ENCODE assay signal across 18 cellular contexts in the genomic region with DNA sequence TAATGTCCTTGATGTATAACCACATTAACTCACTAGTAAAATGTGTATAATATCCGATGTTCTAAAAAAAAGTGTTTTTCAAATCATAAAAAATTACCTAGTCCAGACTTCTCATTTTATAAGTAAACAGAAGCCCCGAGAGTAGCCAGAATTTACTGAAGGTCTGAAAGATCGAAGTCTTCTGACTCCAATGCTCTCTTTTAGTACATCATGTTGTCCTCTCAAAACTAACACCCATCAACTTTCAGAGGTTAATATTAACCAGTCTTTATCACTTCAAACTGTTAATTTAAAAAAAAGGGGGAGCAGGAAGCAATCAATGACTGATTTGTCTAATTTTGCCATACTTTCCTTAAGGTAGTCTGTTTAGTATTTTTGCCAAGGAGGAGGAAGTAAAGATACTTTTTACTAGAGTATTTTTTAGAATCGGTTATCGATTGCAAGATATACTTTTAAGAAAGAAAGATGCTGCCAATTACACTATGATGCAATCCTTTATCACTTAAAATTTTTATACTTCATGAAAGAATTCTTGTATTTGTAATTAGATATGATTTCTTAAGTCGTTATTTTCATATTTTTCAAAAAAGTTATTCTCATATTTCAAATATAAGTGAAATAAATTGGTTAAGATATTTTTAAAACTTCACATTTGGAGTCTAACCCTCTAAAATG. TPM values are rescaled to one million over a fixed set of nuclear protein-coding genes. Genes with fewer than 3 reads are reported as not detected.
DNase-seq lines count a peak whose midpoint lies in the region; ATAC-seq, FAIRE-seq and TF ChIP-seq lines count a peak whose summit lies in the region.
"Had no signal": no experiment of that assay in that cellular context is flagged by ENCODE, and none has a peak within 500 bp of the region (broad histone marks: within the 10 kb centered on the region; RNA-seq: fewer than 3 reads in every experiment).

No MANE protein-coding gene starts in this region.

- TF ChIP-seq CTCF in liver (IDR thresholded peaks at IDR 0.05; ENCODE audit: low read depth, low read length, missing input control) = no peak

- no peak overlapping the region for H3K9ac ChIP-seq in liver (ENCODE audit: low read depth in 1 of 2, low read length in 2 of 2)

- WGBS in liver = 51% methylated on average over 6 of the region's 6 CpGs

- ATAC-seq in HG03442 (IDR thresholded peaks at IDR 0.05; ENCODE audit: unreplicated experiment) = no peak

- no peak overlapping the region for H3K27ac ChIP-seq in liver (ENCODE audit: low read depth in 1 of 2, low read length in 2 of 2)

- H3K27me3 ChIP-seq in liver (ENCODE audit: control insufficient read depth in 4 of 4, insufficient read depth in 4 of 4, low read length in 3 of 4) = no peaks in the 10 kb centered on the region

- no peak for TF ChIP-seq RAD21 in liver (IDR thresholded peaks at IDR 0.05)

- peaks cover 1 to 19% (median 9%) of the 10 kb centered on the region in 4 donors for H3K4me1 ChIP-seq in liver (ENCODE audit: control insufficient read depth in 4 of 4, insufficient read depth in 4 of 4, low read length in 3 of 4)
- H3K4me1 ChIP-seq: HAP-1 had no signal

- no peak overlapping the region for H3K4me3 ChIP-seq in liver (ENCODE audit: low read depth in 1 of 3, low read length in 3 of 3)
- H3K4me3 ChIP-seq: HAP-1 had no signal

- DNase-seq in RCC 7860 (ENCODE audit: low spot score) = no peak
- DNase-seq in DMS79 (lab: John Stamatoyannopoulos, UW) = no peak
- no peak for DNase-seq in DMS79 treated with DMSO at 0.1 percent for 48 hours (lab: John Stamatoyannopoulos, UW)
- no peak for DNase-seq in foreskin melanocyte
- DNase-seq: 8988T; C1 segment of cervical spinal cord; CD4-positive, alpha-beta memory T cell; COR-L47; DMS153; GOT3; HFFc6 had no signal

- H3K36me3 ChIP-seq in liver (ENCODE audit: control insufficient read depth in 4 of 4, insufficient read depth in 3 of 4, low read depth in 1 of 4, low read length in 3 of 4) = peaks cover 0 to 6% (median 2%) of the 10 kb centered on the region in 4 donors

- no peaks in the 10 kb centered on the region for H3K9me3 ChIP-seq in liver (ENCODE audit: control insufficient read depth in 4 of 4, low read length in 3 of 4)
- H3K9me3 ChIP-seq: HAP-1 had no signal

- FAIRE-seq in G401.6 (lab: Jason Lieb, UNC) (peak; percentile 62), RCC 7860 (lab: Jason Lieb, UNC) (peak; percentile 25), islet of Langerhans (lab: Jason Lieb, UNC) (peak; percentile 9)
- FAIRE-seq: GM12892, H54 had no signal

TF ChIP-seq in liver, 16 proteins besides CTCF, POLR2A, EP300 and RAD21:
- TF ChIP-seq HNF4A (conservative IDR thresholded peaks at IDR 0.05) = peak; percentile 14 to 16
- TF ChIP-seq, protein P1, sequence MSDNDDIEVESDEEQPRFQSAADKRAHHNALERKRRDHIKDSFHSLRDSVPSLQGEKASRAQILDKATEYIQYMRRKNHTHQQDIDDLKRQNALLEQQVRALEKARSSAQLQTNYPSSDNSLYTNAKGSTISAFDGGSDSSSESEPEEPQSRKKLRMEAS (IDR thresholded peaks at IDR 0.05) = no peak
- TF ChIP-seq, protein P2, sequence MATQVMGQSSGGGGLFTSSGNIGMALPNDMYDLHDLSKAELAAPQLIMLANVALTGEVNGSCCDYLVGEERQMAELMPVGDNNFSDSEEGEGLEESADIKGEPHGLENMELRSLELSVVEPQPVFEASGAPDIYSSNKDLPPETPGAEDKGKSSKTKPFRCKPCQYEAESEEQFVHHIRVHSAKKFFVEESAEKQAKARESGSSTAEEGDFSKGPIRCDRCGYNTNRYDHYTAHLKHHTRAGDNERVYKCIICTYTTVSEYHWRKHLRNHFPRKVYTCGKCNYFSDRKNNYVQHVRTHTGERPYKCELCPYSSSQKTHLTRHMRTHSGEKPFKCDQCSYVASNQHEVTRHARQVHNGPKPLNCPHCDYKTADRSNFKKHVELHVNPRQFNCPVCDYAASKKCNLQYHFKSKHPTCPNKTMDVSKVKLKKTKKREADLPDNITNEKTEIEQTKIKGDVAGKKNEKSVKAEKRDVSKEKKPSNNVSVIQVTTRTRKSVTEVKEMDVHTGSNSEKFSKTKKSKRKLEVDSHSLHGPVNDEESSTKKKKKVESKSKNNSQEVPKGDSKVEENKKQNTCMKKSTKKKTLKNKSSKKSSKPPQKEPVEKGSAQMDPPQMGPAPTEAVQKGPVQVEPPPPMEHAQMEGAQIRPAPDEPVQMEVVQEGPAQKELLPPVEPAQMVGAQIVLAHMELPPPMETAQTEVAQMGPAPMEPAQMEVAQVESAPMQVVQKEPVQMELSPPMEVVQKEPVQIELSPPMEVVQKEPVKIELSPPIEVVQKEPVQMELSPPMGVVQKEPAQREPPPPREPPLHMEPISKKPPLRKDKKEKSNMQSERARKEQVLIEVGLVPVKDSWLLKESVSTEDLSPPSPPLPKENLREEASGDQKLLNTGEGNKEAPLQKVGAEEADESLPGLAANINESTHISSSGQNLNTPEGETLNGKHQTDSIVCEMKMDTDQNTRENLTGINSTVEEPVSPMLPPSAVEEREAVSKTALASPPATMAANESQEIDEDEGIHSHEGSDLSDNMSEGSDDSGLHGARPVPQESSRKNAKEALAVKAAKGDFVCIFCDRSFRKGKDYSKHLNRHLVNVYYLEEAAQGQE (IDR thresholded peaks at IDR 0.05) = no peak
- TF ChIP-seq SP1 (IDR thresholded peaks at IDR 0.05) = no peak

RNA-seq across cellular contexts. Expression of a gene that starts 25.5 kb away (rescaled TPM):
- 1 to 10 TPM; 8.3 to 8.5 TPM for total RNA-seq in liver
- 1 to 10 TPM; 2.7 to 6.1 TPM for polyA plus RNA-seq in liver

RNA-seq across cellular contexts. Expression of a gene that starts 25.8 kb away (rescaled TPM):
- total RNA-seq in liver = 100 to 1,000 TPM in 1 of 2 donors, 10 to 100 TPM in 1; 89.8 to 121 TPM
- 10 to 100 TPM; 72.9 to 81.6 TPM for polyA plus RNA-seq in liver
